Comparison of ENCODE assay signal across 19 cellular contexts in the genomic region with DNA sequence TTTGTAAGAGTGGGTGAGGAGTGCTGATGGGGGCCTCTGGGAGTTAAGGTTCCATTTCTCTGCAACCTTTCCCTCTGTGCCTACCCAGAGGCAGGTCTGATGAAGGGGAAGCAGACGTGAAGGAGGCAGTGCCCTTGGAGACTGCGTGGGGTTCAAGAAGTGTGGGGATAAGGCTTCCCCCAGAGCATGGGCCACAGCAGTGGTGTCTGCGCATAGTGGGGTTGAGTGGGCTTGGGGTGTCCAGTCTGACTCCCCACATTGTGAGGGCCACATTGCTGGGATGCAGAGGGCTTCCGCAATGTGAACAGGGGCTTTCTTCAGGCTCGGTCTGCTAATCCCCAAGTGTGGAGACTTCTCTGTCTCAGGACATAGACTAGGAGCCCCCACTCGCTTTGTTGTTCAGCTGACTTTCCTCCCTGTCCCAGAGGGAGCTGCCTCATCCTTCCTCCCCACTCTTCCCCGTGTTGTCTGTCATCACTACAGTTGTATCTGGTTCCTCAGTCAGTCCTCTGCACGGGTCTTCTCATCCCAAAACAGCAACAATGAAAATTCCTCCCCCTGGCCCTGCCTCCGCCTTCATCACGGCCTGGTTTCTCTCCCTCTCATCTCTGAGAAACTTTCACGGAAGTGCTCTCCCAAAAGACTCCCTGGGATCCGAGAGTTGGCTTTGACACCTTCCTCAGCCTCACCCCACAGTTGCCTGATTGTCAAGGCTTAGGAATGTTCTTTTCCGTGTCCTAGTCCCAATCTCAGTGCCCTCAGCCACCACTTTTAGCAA. TPM values are rescaled to one million over a fixed set of nuclear protein-coding genes. Genes with fewer than 3 reads are reported as not detected.
DNase-seq lines count a peak whose midpoint lies in the region; ATAC-seq and TF ChIP-seq lines count a peak whose summit lies in the region.
"Had no signal": no experiment of that assay in that cellular context is flagged by ENCODE, and none has a peak within 500 bp of the region (broad histone marks: within the 10 kb centered on the region; RNA-seq: fewer than 3 reads in every experiment).

No MANE protein-coding gene starts in this region.

- no peak overlapping the region for H3K9ac ChIP-seq in colonic mucosa (ENCODE audit: low read depth in 2 of 2, low read length in 2 of 2)
- no peak overlapping the region for H3K9ac ChIP-seq in SK-N-SH

- in situ Hi-C loops in GM13976 (cut with MboI; ENCODE audit: low sequenced_read_pairs, unreplicated experiment) = no loop called here

- no peak for TF ChIP-seq EP300 in SK-N-SH (IDR thresholded peaks at IDR 0.05; ENCODE audit: borderline replicate concordance in 1 of 2, low read depth in 1 of 2, low read length in 1 of 2)

- peaks cover 7% of the 10 kb centered on the region; the same call in 1 of the 2 replicates for H4K20me1 ChIP-seq in SK-N-SH (ENCODE audit: insufficient read depth)

- peaks cover 7% of the 10 kb centered on the region for H3K4me1 Mint-ChIP-seq in CD14-positive monocyte
- H3K4me1 Mint-ChIP-seq in nephron progenitor cell = peaks cover 30% of the 10 kb centered on the region

- H3K27me3 Mint-ChIP-seq in CD14-positive monocyte (ENCODE audit: low read depth in 3 of 3) (peaks cover 49 to 79% (median 62%) of the 10 kb centered on the region in 3 donors), nephron progenitor cell (ENCODE audit: low read depth, poor library complexity) (peaks cover 85% of the 10 kb centered on the region)

- TF ChIP-seq RAD21 in SK-N-SH (IDR thresholded peaks at IDR 0.05; ENCODE audit: low read length) = no peak

- H3K4me1 ChIP-seq in colonic mucosa = no peaks in the 10 kb centered on the region
- peaks cover 0 to 37% of the 10 kb centered on the region in 2 experiments; a peak in 1 of 4 replicates for H3K4me1 ChIP-seq in SK-N-SH (ENCODE audit: control insufficient read depth in 1 of 2, insufficient read depth in 2 of 2, low read depth in 1 of 2, low read length in 1 of 2)
- no peaks in the 10 kb centered on the region for H3K4me1 ChIP-seq in foreskin keratinocyte

- H2AFZ ChIP-seq in SK-N-SH (ENCODE audit: low read depth) = no peak overlapping the region

- intact Hi-C loops in CD14-positive monocyte (cut with micrococcal nuclease) = no loop called here
- intact Hi-C loops in colonic mucosa (cut with DNase I) = no loop called here

- POLR2A ChIA-PET in SK-N-SH (lab: Yijun Ruan, JAX) = interaction anchor here (0.6 to 0.8 kb wide), 2 partner anchors 42 to 1492 kb away, joined by 3 to 7 read pairs; a partner anchor contains a TSS

- H3K9me3 Mint-ChIP-seq in CD14-positive monocyte = peaks cover 0 to 20% (median 12%) of the 10 kb centered on the region in 7 donors
- peaks cover 6% of the 10 kb centered on the region for H3K9me3 Mint-ChIP-seq in nephron progenitor cell

- H3K36me3 ChIP-seq in colonic mucosa (no peaks in the 10 kb centered on the region), SK-N-SH (replicated peaks in 1 of 2; ENCODE audit: control insufficient read depth in 1 of 2, insufficient read depth in 2 of 2, low read length in 1 of 2) (no peaks in the 10 kb centered on the region)
- H3K36me3 ChIP-seq: gastroesophageal sphincter, left lung, SJSA1, thoracic aorta had no signal

- H3K9me3 ChIP-seq in colonic mucosa (no peaks in the 10 kb centered on the region), SK-N-SH (no peaks in the 10 kb centered on the region)
- H3K9me3 ChIP-seq: gastroesophageal sphincter, left lung, mucosa of descending colon, SJSA1, thoracic aorta had no signal

- no peaks in the 10 kb centered on the region for H3K9me2 ChIP-seq in SK-N-SH

- no peak for ATAC-seq in foreskin keratinocyte
- ATAC-seq: gastroesophageal sphincter, left lung, mucosa of descending colon had no signal

- 83% methylated on average over 10 of the region's 13 CpGs for WGBS in SK-N-SH (ENCODE audit: low lambda C conversion rate)

- peak overlapping the region; percentile 42 to 66 for H3K4me3 Mint-ChIP-seq in CD14-positive monocyte
- peak overlapping the region; percentile 60 for H3K4me3 Mint-ChIP-seq in nephron progenitor cell

- H3K4me3 ChIP-seq in colonic mucosa (no peak overlapping the region), SK-N-SH (ENCODE audit: low read depth in 2 of 2, low read length in 1 of 2) (no peak overlapping the region)
- H3K4me3 ChIP-seq: dorsolateral prefrontal cortex, gastroesophageal sphincter, left lung, mucosa of descending colon, SJSA1, skin epidermis, thoracic aorta had no signal

- TF ChIP-seq CTCF in CD14-positive monocyte (IDR thresholded peaks at IDR 0.05) = no peak
- no peak for TF ChIP-seq CTCF in GM13976 (IDR thresholded peaks at IDR 0.05; ENCODE audit: borderline replicate concordance, control extremely low read depth, extremely low read depth, insufficient read depth, missing control alignments)
- no peak for TF ChIP-seq CTCF in colonic mucosa (IDR thresholded peaks at IDR 0.05)
- TF ChIP-seq CTCF in nephron progenitor cell (IDR thresholded peaks at IDR 0.05) = no peak
- TF ChIP-seq CTCF in SK-N-SH (IDR thresholded peaks at IDR 0.05) = no peak
- no peak for TF ChIP-seq CTCF in foreskin keratinocyte (conservative IDR thresholded peaks at IDR 0.05)

- H3K27me3 ChIP-seq in colonic mucosa (peaks cover 34% of the 10 kb centered on the region), SK-N-SH (ENCODE audit: insufficient read depth) (no peaks in the 10 kb centered on the region), foreskin keratinocyte (peaks cover 87% of the 10 kb centered on the region)

- no peak for DNase-seq in CD14-positive monocyte (ENCODE audit: low spot score)
- peak; percentile 24 for DNase-seq in GM13976 (ENCODE audit: low spot score)
- DNase-seq in colonic mucosa = peak; percentile 10
- DNase-seq in nephron progenitor cell = no peak
- no peak for DNase-seq in NCI-H1694 (lab: John Stamatoyannopoulos, UW)
- no peak for DNase-seq in SK-N-SH
- no peak for DNase-seq in foreskin keratinocyte
- DNase-seq in DMS53 (lab: John Stamatoyannopoulos, UW) = no peak
- DNase-seq: activated CD4-positive, alpha-beta T cell treated with anti-CD3 and anti-CD28 coated beads for 4 hours; DMS 273 treated with DMSO at 0.1 percent for 48 hours; left lung; mucosa of descending colon; NCI-H774; stimulated activated CD4-positive, alpha-beta T cell treated with anti-CD3 and anti-CD28 coated beads, Interleukin-4, amount 100 ng/mL, for 24 hours had no signal

- H3F3A ChIP-seq in SK-N-SH (replicated peaks; ENCODE audit: insufficient read depth) = peaks cover 7% of the 10 kb centered on the region

- H3K27ac Mint-ChIP-seq in CD14-positive monocyte = no peak overlapping the region
- H3K27ac Mint-ChIP-seq in nephron progenitor cell = no peak overlapping the region

- H3K36me3 Mint-ChIP-seq in CD14-positive monocyte (peaks cover 4 to 15% of the 10 kb centered on the region in 2 donors), nephron progenitor cell (ENCODE audit: low read depth) (no peaks in the 10 kb centered on the region)

- H3K27ac ChIP-seq in colonic mucosa = no peak overlapping the region
- no peak overlapping the region for H3K27ac ChIP-seq in SK-N-SH (ENCODE audit: low read depth in 2 of 2, low read length in 1 of 2)
- H3K27ac ChIP-seq in foreskin keratinocyte = no peak overlapping the region
- H3K27ac ChIP-seq: gastroesophageal sphincter, left lung, SJSA1, skin epidermis, thoracic aorta had no signal

- H3K79me2 ChIP-seq in SK-N-SH (ENCODE audit: insufficient read depth) = no peaks in the 10 kb centered on the region; the same call in 1 of the 2 replicates

- CTCF ChIA-PET in SK-N-SH (lab: Yijun Ruan, JAX) = no interaction called here

- H3K4me2 ChIP-seq in SK-N-SH = no peak overlapping the region

TF ChIP-seq in SK-N-SH, 30 proteins besides CTCF, POLR2A, EP300 and RAD21:
- TF ChIP-seq, protein P1, sequence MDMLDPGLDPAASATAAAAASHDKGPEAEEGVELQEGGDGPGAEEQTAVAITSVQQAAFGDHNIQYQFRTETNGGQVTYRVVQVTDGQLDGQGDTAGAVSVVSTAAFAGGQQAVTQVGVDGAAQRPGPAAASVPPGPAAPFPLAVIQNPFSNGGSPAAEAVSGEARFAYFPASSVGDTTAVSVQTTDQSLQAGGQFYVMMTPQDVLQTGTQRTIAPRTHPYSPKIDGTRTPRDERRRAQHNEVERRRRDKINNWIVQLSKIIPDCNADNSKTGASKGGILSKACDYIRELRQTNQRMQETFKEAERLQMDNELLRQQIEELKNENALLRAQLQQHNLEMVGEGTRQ (IDR thresholded peaks at IDR 0.05; ENCODE audit: borderline replicate concordance, low read depth, low read length) = no peak

RNA-seq across cellular contexts. Expression of a gene that starts 2.8 kb away (rescaled TPM):
- polyA plus RNA-seq in CD14-positive monocyte (not detected), SK-N-SH (2012; rRNA removed) (15.9 and 20.6 TPM in 2 replicates), foreskin keratinocyte (0.12 and 0.22 TPM in 2 replicates)
- total RNA-seq in colonic mucosa (1 to 10 TPM; 2.0 to 7.5 TPM), foreskin keratinocyte (0.46 and 0.78 TPM in 2 replicates)
- polyA plus RNA-seq in SK-N-SH (2012; cell fraction: cytosol; rRNA removed) = 8.4 and 13.2 TPM in 2 replicates
- 103 and 177 TPM in 2 replicates for polyA plus RNA-seq in SK-N-SH (2012; cell fraction: nucleus; rRNA removed)

RNA-seq across cellular contexts. Expression of a gene that starts 31.4 kb away (rescaled TPM):
- polyA plus RNA-seq in CD14-positive monocyte = 100 to 1,000 TPM; 102 to 103 TPM
- total RNA-seq in colonic mucosa = 100 to 1,000 TPM; 117 to 140 TPM
- 233 and 268 TPM in 2 replicates for polyA plus RNA-seq in SK-N-SH (2012; rRNA removed)
- polyA plus RNA-seq in SK-N-SH (2012; cell fraction: cytosol; rRNA removed) = 158 and 196 TPM in 2 replicates
- 526 and 663 TPM in 2 replicates for polyA plus RNA-seq in SK-N-SH (2012; cell fraction: nucleus; rRNA removed)
- total RNA-seq in foreskin keratinocyte = 83.7 and 93.9 TPM in 2 replicates
- 89.6 and 97.4 TPM in 2 replicates for polyA plus RNA-seq in foreskin keratinocyte

RNA-seq across cellular contexts. Expression of a gene that starts 43.0 kb away (rescaled TPM):
- 10 to 100 TPM; 27.3 to 33.1 TPM for polyA plus RNA-seq in CD14-positive monocyte
- total RNA-seq in colonic mucosa = 100 to 1,000 TPM in 1 of 2 donors, 10 to 100 TPM in 1; 66.3 to 186 TPM
- polyA plus RNA-seq in SK-N-SH (2012; rRNA removed) = 158 and 218 TPM in 2 replicates
- polyA plus RNA-seq in SK-N-SH (2012; cell fraction: cytosol; rRNA removed) = 111 and 114 TPM in 2 replicates
- polyA plus RNA-seq in SK-N-SH (2012; cell fraction: nucleus; rRNA removed) = 520 and 629 TPM in 2 replicates
- total RNA-seq in foreskin keratinocyte = 300 and 394 TPM in 2 replicates
- 226 and 309 TPM in 2 replicates for polyA plus RNA-seq in foreskin keratinocyte

Comparison
In these comparisons a context has a peak if more than half of its experiments do, and no peak if none do; other contexts are left out.
1. DNase-seq: peak in GM13976 (single experiment) and colonic mucosa (single experiment); none in CD14-positive monocyte (single experiment), nephron progenitor cell (single experiment), NCI-H1694 (single experiment), SK-N-SH (single experiment), foreskin keratinocyte (0 of 2) and DMS53 (single experiment).